In the genomic region with DNA sequence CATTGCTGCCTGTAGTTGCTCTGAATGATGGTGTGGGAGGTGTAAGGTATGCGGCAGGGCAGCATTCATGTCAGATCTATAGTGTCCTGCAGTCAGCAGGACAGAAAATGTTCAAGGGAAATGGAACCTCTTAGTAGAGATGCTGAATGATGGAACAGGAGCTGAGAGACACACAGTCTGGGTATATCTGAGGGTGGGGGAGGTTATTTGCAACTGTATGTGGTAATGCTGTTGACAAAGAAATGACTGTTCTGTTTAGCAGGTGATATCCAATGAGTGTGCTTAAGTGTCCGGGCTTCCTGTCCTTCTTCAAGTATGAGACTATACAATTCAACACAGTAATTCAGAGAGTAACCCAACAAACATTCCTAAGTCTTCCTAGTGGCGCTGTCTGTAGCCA, we compare ENCODE assay signal across 15 cellular contexts. TPM values are rescaled to one million over a fixed set of nuclear protein-coding genes. Genes with fewer than 3 reads are reported as not detected.
DNase-seq lines count a peak whose midpoint lies in the region; ATAC-seq and TF ChIP-seq lines count a peak whose summit lies in the region.
"Had no signal": no experiment of that assay in that cellular context is flagged by ENCODE, and none has a peak within 500 bp of the region (broad histone marks: within the 10 kb centered on the region; RNA-seq: fewer than 3 reads in every experiment).

No MANE protein-coding gene starts in this region.

- H3K4me3 ChIP-seq in RWPE2 (ENCODE audit: severe bottlenecking): no peak overlapping the region
- no peak overlapping the region for H3K4me3 ChIP-seq in epithelial cell of esophagus (ENCODE audit: low read length)
- no peak overlapping the region for H3K4me3 ChIP-seq in gastrocnemius medialis
- H3K4me3 ChIP-seq: right atrium auricular region had no signal

- TF ChIP-seq POLR2A in gastrocnemius medialis (IDR thresholded peaks at IDR 0.05): no peak

- H3K36me3 ChIP-seq in RWPE2 (ENCODE audit: low read depth) (peaks cover 92% of the 10 kb centered on the region), gastrocnemius medialis (peaks cover 0 to 30% of the 10 kb centered on the region in 2 donors)

- no peak for TF ChIP-seq CTCF in RWPE2 (IDR thresholded peaks at IDR 0.05; ENCODE audit: poor library complexity, severe bottlenecking)
- no peak for TF ChIP-seq CTCF in epithelial cell of esophagus (IDR thresholded peaks at IDR 0.05; ENCODE audit: insufficient read depth, low read depth, low read length, missing control alignments)
- TF ChIP-seq CTCF in gastrocnemius medialis (IDR thresholded peaks at IDR 0.05 in 4 of 5, conservative IDR thresholded peaks at IDR 0.05 in 1 of 5): no peak

- H3K27ac ChIP-seq in RWPE2 (ENCODE audit: poor library complexity, severe bottlenecking): no peak overlapping the region
- peak overlapping the region; percentile 65 to 77 (median 75) for H3K27ac ChIP-seq in gastrocnemius medialis

- in situ Hi-C loops in gastrocnemius medialis (cut with MboI; ENCODE audit: low sequenced_read_pairs in 4 of 4): loop anchor here in 2 of 4 donors (10.0 kb wide), 1 partner anchor 169 kb away; no protein-coding TSS in a partner anchor

- no peaks in the 10 kb centered on the region for H3K4me1 ChIP-seq in RWPE2 (ENCODE audit: insufficient read depth, poor library complexity, severe bottlenecking)
- H3K4me1 ChIP-seq in gastrocnemius medialis: peaks cover 29 to 37% of the 10 kb centered on the region in 2 donors

- H3K9me3 ChIP-seq in RWPE2 (ENCODE audit: severe bottlenecking) (no peaks in the 10 kb centered on the region), gastrocnemius medialis (no peaks in the 10 kb centered on the region)
- H3K9me3 ChIP-seq: right atrium auricular region had no signal

- intact Hi-C loops in gastrocnemius medialis (cut with DNase I; ENCODE audit: low total_unique reads): no loop called here

- ATAC-seq in RWPE2 (ENCODE audit: low read depth) (0 out of 3 replicates have a peak, but pooled peaks have one; percentile 25), gastrocnemius medialis (peak; percentile 37 to 51), HG03469 (IDR thresholded peaks at IDR 0.05; ENCODE audit: unreplicated experiment) (no peak), GM21423 (IDR thresholded peaks at IDR 0.05; ENCODE audit: unreplicated experiment) (no peak)

- peak; percentile 14 for DNase-seq in DMS153 treated with DMSO at 0.1 percent for 48 hours (lab: John Stamatoyannopoulos, UW; ENCODE audit: unreplicated experiment)
- DNase-seq in DMS153 (lab: John Stamatoyannopoulos, UW): no peak
- no peak for DNase-seq in RWPE2 (ENCODE audit: low spot score)
- peak; percentile 50 for DNase-seq in epithelial cell of esophagus (ENCODE audit: low read depth)
- DNase-seq in gastrocnemius medialis: no peak
- no peak for DNase-seq in NCI-H2171 treated with DMSO at 0.1 percent for 48 hours (lab: John Stamatoyannopoulos, UW)
- DNase-seq: activated CD4-positive, alpha-beta T cell treated with anti-CD3 and anti-CD28 coated beads, Interleukin-2, amount 50 U/mL, for 48 hours; central memory CD4-positive, alpha-beta T cell; HCEC 1CT; NCI-H2227 treated with DMSO at 0.1 percent for 48 hours; SHP77 treated with DMSO at 0.1 percent for 48 hours had no signal

- no peaks in the 10 kb centered on the region for H3K27me3 ChIP-seq in RWPE2 (ENCODE audit: insufficient read depth, poor library complexity, severe bottlenecking)
- H3K27me3 ChIP-seq in gastrocnemius medialis: no peaks in the 10 kb centered on the region
- H3K27me3 ChIP-seq: right atrium auricular region had no signal

RNA-seq across cellular contexts. Expression of a gene that starts 46.6 kb away (rescaled TPM):
- total RNA-seq in gastrocnemius medialis: not detected
- total RNA-seq: lung microvascular endothelial cell, right atrium auricular region had no signal

Comparison
In these comparisons a context has a peak if more than half of its experiments do, and no peak if none do; other contexts are left out.
1. DNase-seq: peak in DMS153 treated with DMSO at 0.1 percent for 48 hours (single experiment) and epithelial cell of esophagus (single experiment); none in DMS153 (single experiment), RWPE2 (single experiment), gastrocnemius medialis (0 of 2) and NCI-H2171 treated with DMSO at 0.1 percent for 48 hours (single experiment).
2. ATAC-seq: peak in RWPE2 (single experiment) and gastrocnemius medialis (2 of 2); none in HG03469 (single experiment) and GM21423 (single experiment).